ENCODE assay signal across 8 cellular contexts in the genomic region with DNA sequence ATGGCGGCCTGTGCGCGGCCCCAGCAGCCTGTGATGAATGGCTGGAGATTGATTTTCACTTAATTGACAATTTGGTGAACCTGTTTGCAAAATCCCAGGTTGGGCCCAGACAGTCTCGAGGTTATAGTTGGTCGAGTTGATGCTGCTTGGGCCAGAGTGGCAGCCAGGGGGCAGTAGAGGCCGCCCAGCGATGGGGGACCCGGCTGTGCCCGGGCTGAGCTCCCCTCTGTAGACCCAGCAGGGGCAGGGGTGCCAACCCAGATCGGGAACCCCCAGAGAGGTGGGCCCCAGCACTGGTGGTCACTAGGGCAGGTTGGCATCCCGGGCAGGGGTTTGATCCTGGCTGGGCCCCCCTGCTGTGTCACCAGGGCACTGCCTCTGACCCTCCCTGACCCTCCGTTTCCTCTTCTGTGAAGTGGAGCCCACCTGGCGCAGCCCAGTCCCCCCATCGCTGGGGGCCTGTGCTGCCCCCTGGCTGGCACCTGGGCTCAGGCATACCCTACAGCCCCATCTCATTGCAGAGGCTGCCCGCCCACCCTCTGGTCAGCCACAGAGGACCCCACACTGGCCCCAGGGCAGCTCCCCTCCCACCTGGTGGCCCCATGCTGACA. TPM values are rescaled to one million over a fixed set of nuclear protein-coding genes. Genes with fewer than 3 reads are reported as not detected.
DNase-seq lines count a peak whose midpoint lies in the region; ATAC-seq and TF ChIP-seq lines count a peak whose summit lies in the region.

No MANE protein-coding gene starts in this region.

- no peaks in the 10 kb centered on the region for H3K36me3 ChIP-seq in IMR-90 (ENCODE audit: control insufficient read depth, insufficient read depth, low read length)

- no peak overlapping the region for H2BK120ac ChIP-seq in IMR-90 (ENCODE audit: low read depth, low read length)

- H3K4me2 ChIP-seq in IMR-90 (ENCODE audit: low read depth, low read length): no peak overlapping the region

- no peaks in the 10 kb centered on the region for H3K9me3 ChIP-seq in CD4-positive, alpha-beta T cell (ENCODE audit: control insufficient read depth, low read length)
- no peaks in the 10 kb centered on the region for H3K9me3 ChIP-seq in IMR-90 (ENCODE audit: control insufficient read depth, insufficient read depth, low read length)

- H2AK5ac ChIP-seq in IMR-90 (ENCODE audit: low read depth, low read length): no peak overlapping the region

- H4K5ac ChIP-seq in IMR-90 (ENCODE audit: low read depth, low read length): no peak overlapping the region

- no peak for TF ChIP-seq POLR2A in IMR-90 (IDR thresholded peaks at IDR 0.05; ENCODE audit: low read depth, low read length)

- no peak overlapping the region for H3K4me3 Mint-ChIP-seq in CD4-positive, alpha-beta T cell
- H3K4me3 Mint-ChIP-seq in endothelial cell (ENCODE audit: unreplicated experiment): no peak overlapping the region

- H2BK15ac ChIP-seq in IMR-90 (ENCODE audit: low read depth, low read length): no peak overlapping the region

- H3K27ac Mint-ChIP-seq in CD4-positive, alpha-beta T cell: no peak overlapping the region
- no peak overlapping the region for H3K27ac Mint-ChIP-seq in endothelial cell (ENCODE audit: unreplicated experiment)

- H3K36me3 Mint-ChIP-seq in CD4-positive, alpha-beta T cell (ENCODE audit: low read depth): no peaks in the 10 kb centered on the region
- H3K36me3 Mint-ChIP-seq in endothelial cell (ENCODE audit: low read depth, unreplicated experiment): no peaks in the 10 kb centered on the region

- peaks cover 10% of the 10 kb centered on the region for H3K27me3 ChIP-seq in CD4-positive, alpha-beta T cell (ENCODE audit: control insufficient read depth, insufficient read depth, low read length)
- H3K27me3 ChIP-seq in IMR-90 (ENCODE audit: control insufficient read depth, insufficient read depth, low read length): peaks cover 54% of the 10 kb centered on the region

- no peak overlapping the region for H3K27ac ChIP-seq in CD4-positive, alpha-beta T cell (ENCODE audit: low read depth, low read length)
- H3K27ac ChIP-seq in IMR-90 (ENCODE audit: insufficient read depth, low read length): no peak overlapping the region

- no peaks in the 10 kb centered on the region for H4K20me1 ChIP-seq in IMR-90 (ENCODE audit: insufficient read depth, low read length)

- no peaks in the 10 kb centered on the region for H3K4me1 Mint-ChIP-seq in CD4-positive, alpha-beta T cell (ENCODE audit: low read depth)
- no peaks in the 10 kb centered on the region for H3K4me1 Mint-ChIP-seq in endothelial cell (ENCODE audit: unreplicated experiment)

- 17% methylated on average over 10 of the region's 15 CpGs; no CpG with 5 or more reads in 1 of the 2 experiments for WGBS in IMR-90 (ENCODE audit: extremely low coverage in 2 of 2, insufficient read length in 1 of 2), 2 experiments

- no peak overlapping the region for H3K9ac ChIP-seq in IMR-90 (ENCODE audit: low read depth, low read length)

- no peak overlapping the region for H4K91ac ChIP-seq in IMR-90 (ENCODE audit: insufficient read depth, low read depth, low read length)

- peak; percentile 26 to 57 (median 40) for DNase-seq in CD4-positive, alpha-beta T cell
- DNase-seq in IMR-90 (no peak), endothelial cell (ENCODE audit: low spot score) (peak; percentile 71), omental fat pad (ENCODE audit: low spot score) (no peak), dedifferentiated amniotic fluid mesenchymal stem cell (ENCODE audit: extremely low spot score) (no peak), NCI-H128 (lab: John Stamatoyannopoulos, UW; ENCODE audit: unreplicated experiment) (no peak)
- peak; percentile 21 to 22 for DNase-seq in activated CD4-positive, alpha-beta T cell treated with anti-CD3 and anti-CD28 coated beads, Interleukin-2, amount 50 U/mL, for 24 hours (ENCODE audit: low read depth in 1 of 2, low spot score in 1 of 2)

- H2BK20ac ChIP-seq in IMR-90 (ENCODE audit: low read depth, low read length): no peak overlapping the region

- dilution Hi-C loops in IMR-90 (cut with HindIII; ENCODE audit: low sequenced_read_pairs, unreplicated experiment): no loop called here

- H3K27me3 Mint-ChIP-seq in CD4-positive, alpha-beta T cell: peaks cover 22% of the 10 kb centered on the region
- peaks cover 4% of the 10 kb centered on the region for H3K27me3 Mint-ChIP-seq in endothelial cell (ENCODE audit: unreplicated experiment)

- no peak overlapping the region for H3K14ac ChIP-seq in IMR-90 (replicated peaks; ENCODE audit: low read depth, low read length)

- H2BK5ac ChIP-seq in IMR-90 (ENCODE audit: low read depth, low read length, poor library complexity, severe bottlenecking): no peak overlapping the region

- TF ChIP-seq CTCF in CD4-positive, alpha-beta T cell (IDR thresholded peaks at IDR 0.05): peak; percentile 36
- TF ChIP-seq CTCF in IMR-90 (conservative IDR thresholded peaks at IDR 0.05; ENCODE audit: low read depth, low read length): peak; percentile 67
- peak; percentile 71 for TF ChIP-seq CTCF in endothelial cell (IDR thresholded peaks at IDR 0.05; ENCODE audit: unreplicated experiment)
- no peak for TF ChIP-seq CTCF in omental fat pad (IDR thresholded peaks at IDR 0.05)

- H3K79me1 ChIP-seq in IMR-90 (ENCODE audit: low read depth in 1 of 2, low read length in 2 of 2): no peaks in the 10 kb centered on the region

- CTCF ChIA-PET in CD4-positive, alpha-beta T cell (lab: Charles Lee): interaction anchor here (0.6 kb wide), 1 partner anchor 97 kb away, joined by 3 read pairs; no protein-coding TSS in a partner anchor
- CTCF ChIA-PET in IMR-90 (lab: Yijun Ruan, JAX): interaction anchor here (0.7 to 1.0 kb wide), 2 partner anchors 26 to 99 kb away, joined by 3 read pairs; no protein-coding TSS in a partner anchor

- H3K18ac ChIP-seq in IMR-90 (ENCODE audit: low read depth, low read length): no peak overlapping the region

- peak; percentile 51 for ATAC-seq in CD4-positive, alpha-beta T cell (ENCODE audit: poor library complexity)
- ATAC-seq in IMR-90 (ENCODE audit: low read depth) (peak; percentile 92), omental fat pad (ENCODE audit: low FRiP score) (peak; percentile 12), GM19463 (IDR thresholded peaks at IDR 0.05; ENCODE audit: unreplicated experiment) (no peak)

- no peak overlapping the region for H3K23ac ChIP-seq in IMR-90 (ENCODE audit: low read depth, low read length)

- peak; percentile 73 for TF ChIP-seq RAD21 in IMR-90 (IDR thresholded peaks at IDR 0.05; ENCODE audit: low read length)

- in situ Hi-C loops in IMR-90 (cut with MboI; ENCODE audit: low sequenced_read_pairs): no loop called here

- no peaks in the 10 kb centered on the region for H3K9me3 Mint-ChIP-seq in CD4-positive, alpha-beta T cell
- no peaks in the 10 kb centered on the region for H3K9me3 Mint-ChIP-seq in endothelial cell (ENCODE audit: unreplicated experiment)

- BruUV-seq in IMR-90 (replicated peaks; lab: Mats Ljungman, UMichigan): no TSS peak

- H3K4ac ChIP-seq in IMR-90 (ENCODE audit: low read depth, low read length): no peak overlapping the region

- intact Hi-C loops in CD4-positive, alpha-beta T cell (cut with DNase I, micrococcal nuclease): loop anchor here in 1 of 2 experiments (1.0 kb wide), 1 partner anchor 113 kb away; no protein-coding TSS in a partner anchor
- intact Hi-C loops in IMR-90 (cut with micrococcal nuclease): loop anchor here (1.0 kb wide), 1 partner anchor 113 kb away; no protein-coding TSS in a partner anchor

- no peak overlapping the region for H2AK9ac ChIP-seq in IMR-90 (replicated peaks; ENCODE audit: low read depth, low read length, poor library complexity)

- no peaks in the 10 kb centered on the region for H3K4me1 ChIP-seq in IMR-90 (ENCODE audit: control insufficient read depth, insufficient read depth, low read length)

- POLR2A ChIA-PET in CD4-positive, alpha-beta T cell (lab: Charles Lee): no interaction called here
- POLR2A ChIA-PET in IMR-90 (lab: Charles Lee; ENCODE audit: unreplicated experiment): no interaction called here

- no peak overlapping the region for H3K4me3 ChIP-seq in IMR-90 (ENCODE audit: insufficient read depth, low read depth, low read length)

- H3K9me1 ChIP-seq in IMR-90 (ENCODE audit: insufficient read depth, low read length): no peaks in the 10 kb centered on the region

- H2AFZ ChIP-seq in IMR-90 (replicated peaks; ENCODE audit: low read length, poor library complexity): no peak overlapping the region

- H4K8ac ChIP-seq in IMR-90 (ENCODE audit: low read depth in 2 of 2, low read length in 2 of 2): no peak overlapping the region

- H3K56ac ChIP-seq in IMR-90 (ENCODE audit: extremely low read depth, insufficient read depth, low read length): no peak overlapping the region

TF ChIP-seq in IMR-90, 13 proteins besides CTCF, POLR2A, EP300 and RAD21:
- TF ChIP-seq BHLHE40 (IDR thresholded peaks at IDR 0.05; ENCODE audit: low read depth, low read length) (no peak), SMC3 (IDR thresholded peaks at IDR 0.05; ENCODE audit: low read depth, low read length) (peak; percentile 56)

RNA-seq across cellular contexts. Expression of a gene that starts 34.5 kb away (rescaled TPM):
- total RNA-seq in CD4-positive, alpha-beta T cell: under 1 TPM; 0.11 to 0.16 TPM
- total RNA-seq in IMR-90 (2012; rRNA removed) (not detected in 2 replicates), endothelial cell (ENCODE audit: unreplicated experiment) (not detected), omental fat pad (not detected)
- not detected in 2 replicates for polyA plus RNA-seq in IMR-90 (2012; rRNA removed)
- polyA plus RNA-seq in IMR-90 (2012; cell fraction: cytosol; rRNA removed): not detected in 2 replicates
- 0.02 TPM in 1 of 2 replicates, not detected in the other for polyA plus RNA-seq in IMR-90 (2012; cell fraction: nucleus; rRNA removed; ENCODE audit: low replicate concordance)

RNA-seq across cellular contexts. Expression of a gene that starts 51.7 kb away (rescaled TPM):
- total RNA-seq in CD4-positive, alpha-beta T cell: 1 to 10 TPM; 6.5 to 7.9 TPM
- total RNA-seq in IMR-90 (2012; rRNA removed): 12.5 and 14.0 TPM in 2 replicates
- 17.5 and 18.6 TPM in 2 replicates for polyA plus RNA-seq in IMR-90 (2012; rRNA removed)
- polyA plus RNA-seq in IMR-90 (2012; cell fraction: cytosol; rRNA removed): 29.9 and 32.6 TPM in 2 replicates
- polyA plus RNA-seq in IMR-90 (2012; cell fraction: nucleus; rRNA removed; ENCODE audit: low replicate concordance): 12.4 and 30.2 TPM in 2 replicates
- 33.6 TPM for total RNA-seq in endothelial cell (ENCODE audit: unreplicated experiment)
- 10 to 100 TPM; 23.8 to 31.1 (median 28.4) TPM for total RNA-seq in omental fat pad

Comparison
In these comparisons a context has a peak if more than half of its experiments do, and no peak if none do; other contexts are left out.
1. DNase-seq: peak in CD4-positive, alpha-beta T cell (10 of 10), activated CD4-positive, alpha-beta T cell treated with anti-CD3 and anti-CD28 coated beads, Interleukin-2, amount 50 U/mL, for 24 hours (2 of 2) and endothelial cell (single experiment); none in IMR-90 (single experiment), omental fat pad (single experiment), dedifferentiated amniotic fluid mesenchymal stem cell (single experiment) and NCI-H128 (single experiment).
2. CTCF ChIP-seq: peak in CD4-positive, alpha-beta T cell (single experiment), IMR-90 (single experiment) and endothelial cell (single experiment); none in omental fat pad (0 of 3).